Comparison of ENCODE assay signal across 21 cellular contexts in the genomic region with DNA sequence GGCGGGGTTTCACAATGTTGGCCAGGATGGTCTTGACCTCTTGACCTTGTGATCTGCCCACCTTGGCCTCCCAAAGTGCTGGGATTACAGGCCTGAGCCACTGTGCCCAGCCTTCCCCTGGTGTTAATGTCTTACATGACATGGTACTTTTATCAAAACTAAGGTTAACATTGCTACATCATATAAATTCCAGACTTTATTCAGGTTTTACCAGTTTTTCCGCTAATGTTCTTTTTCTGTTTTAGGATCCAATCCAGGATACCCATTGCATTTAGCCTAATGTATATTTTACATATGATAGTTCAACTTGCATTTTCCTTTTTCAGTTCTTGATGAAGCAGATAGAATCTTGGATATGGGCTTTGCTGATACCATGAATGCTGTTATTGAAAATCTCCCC. TPM values are rescaled to one million over a fixed set of nuclear protein-coding genes. Genes with fewer than 3 reads are reported as not detected.
DNase-seq lines count a peak whose midpoint lies in the region; ATAC-seq, FAIRE-seq and TF ChIP-seq lines count a peak whose summit lies in the region.
"Had no signal": no experiment of that assay in that cellular context is flagged by ENCODE, and none has a peak within 500 bp of the region (broad histone marks: within the 10 kb centered on the region; RNA-seq: fewer than 3 reads in every experiment).

No MANE protein-coding gene starts in this region.

- no peak for TF ChIP-seq POLR2A in GM12892 (IDR thresholded peaks at IDR 0.05; ENCODE audit: low read depth, low read length)

- H3K36me3 ChIP-seq in PC-3 (ENCODE audit: low read depth, low read length) = peaks cover 46% of the 10 kb centered on the region

- no peak overlapping the region for H2AFZ ChIP-seq in PC-3 (ENCODE audit: low read length)

- no TSS peak for BruUV-seq in PC-3 (replicated peaks; lab: Mats Ljungman, UMichigan)

- H3K79me2 ChIP-seq in PC-3 (ENCODE audit: low read length) = no peaks in the 10 kb centered on the region

- no peaks in the 10 kb centered on the region for H3K9me3 ChIP-seq in PC-3 (ENCODE audit: low read length)
- H3K9me3 ChIP-seq: A549, Caco-2 had no signal

- no peak overlapping the region for H3K9ac ChIP-seq in PC-3 (ENCODE audit: low read length)
- H3K9ac ChIP-seq: BLaER1 treated with 17β-estradiol and CSF1 and Interleukin-3, amounts not matched to agents 10 nM and 100 nM had no signal

- TF ChIP-seq CTCF in D721Med (IDR thresholded peaks at IDR 0.05; ENCODE audit: insufficient read depth, missing control alignments) (no peak), PC-3 (conservative IDR thresholded peaks at IDR 0.05; ENCODE audit: low read depth, low read length) (no peak)

- H3K27ac ChIP-seq in PC-3 (ENCODE audit: low read length) = no peak overlapping the region
- H3K27ac ChIP-seq: A549; BLaER1 treated with 17β-estradiol and CSF1 and Interleukin-3, amounts not matched to agents 10 nM and 100 nM; C4-2B had no signal

- no peaks in the 10 kb centered on the region for H4K20me1 ChIP-seq in PC-3 (ENCODE audit: low read length)

- no peak for DNase-seq in D721Med (ENCODE audit: insufficient read length, low spot score)
- no peak for DNase-seq in GM12892 (ENCODE audit: insufficient read length)
- DNase-seq in PC-3 = peak; percentile 57
- DNase-seq in 8988T = no peak
- DNase-seq: AML-193; Caco-2; Calu3; CD4-positive, alpha-beta T cell; CD8-positive, alpha-beta T cell; DMS 273 treated with DMSO at 0.1 percent for 48 hours; DMS153; DMS53; DMS79; DND-41; EL; GDM1 had no signal

- ATAC-seq in PC-3 (no peak), GM18517 (IDR thresholded peaks at IDR 0.05; ENCODE audit: unreplicated experiment) (no peak)
- ATAC-seq: A549; CD8-positive, alpha-beta T cell; GM12878 had no signal

- intact Hi-C loops in PC-3 (cut with micrococcal nuclease) = no loop called here

- H3K4me1 ChIP-seq in PC-3 (ENCODE audit: insufficient read depth, low read length) = no peaks in the 10 kb centered on the region
- H3K4me1 ChIP-seq: A549; BLaER1 treated with 17β-estradiol and CSF1 and Interleukin-3, amounts not matched to agents 10 nM and 100 nM had no signal

- H3K27me3 ChIP-seq in PC-3 (ENCODE audit: low read length) = no peaks in the 10 kb centered on the region
- H3K27me3 ChIP-seq: BLaER1 treated with 17β-estradiol and CSF1 and Interleukin-3, amounts not matched to agents 10 nM and 100 nM had no signal

- POLR2A ChIA-PET in PC-3 (lab: Charles Lee; ENCODE audit: unreplicated experiment) = no interaction called here

- CTCF ChIA-PET in PC-3 (lab: Charles Lee) = no interaction called here

- FAIRE-seq in D721Med (lab: Jason Lieb, UNC) = peak; percentile 35
- FAIRE-seq in GM12892 (lab: Jason Lieb, UNC) = peak; percentile 38
- FAIRE-seq: A549, GM12878 had no signal

- H3K4me3 ChIP-seq in PC-3 (ENCODE audit: low read length) = no peak overlapping the region
- H3K4me3 ChIP-seq: A549; BLaER1 treated with 17β-estradiol and CSF1 and Interleukin-3, amounts not matched to agents 10 nM and 100 nM; GM12878 had no signal

- H3F3A ChIP-seq in PC-3 (ENCODE audit: low read length, unreplicated experiment) = no peaks in the 10 kb centered on the region

- no peak overlapping the region for H3K4me2 ChIP-seq in PC-3 (ENCODE audit: low read length)
- H3K4me2 ChIP-seq: A549; BLaER1 treated with 17β-estradiol and CSF1 and Interleukin-3, amounts not matched to agents 10 nM and 100 nM had no signal

- no peaks in the 10 kb centered on the region for H3K9me2 ChIP-seq in PC-3 (replicated peaks; ENCODE audit: low read length)

RNA-seq across cellular contexts. Expression of a gene that starts 14.2 kb away (rescaled TPM):
- 26.4 TPM for polyA plus RNA-seq in GM12892 (2012; ENCODE audit: missing spikeins)
- 55.2 and 73.0 TPM in 2 replicates for total RNA-seq in PC-3 (2014; rRNA removed)
